Comparison of ENCODE assay signal across 14 cellular contexts in genomic region chr1:206713070-206713469, GRCh38. TPM values are rescaled to one million over a fixed set of nuclear protein-coding genes. Genes with fewer than 3 reads are reported as not detected.
DNase-seq lines count a peak whose midpoint lies in the region; ATAC-seq and TF ChIP-seq lines count a peak whose summit lies in the region.
"Had no signal": no experiment of that assay in that cellular context is flagged by ENCODE, and none has a peak within 500 bp of the region (broad histone marks: within the 10 kb centered on the region; RNA-seq: fewer than 3 reads in every experiment).

No MANE protein-coding gene starts in this region.

- no peaks in the 10 kb centered on the region for H3K27me3 Mint-ChIP-seq in activated T-cell treated with anti-CD3 and anti-CD28 coated beads, Interleukin-2, amount 50 U/mL, for 72 hours (ENCODE audit: low read depth)
- H3K27me3 Mint-ChIP-seq in T-cell = no peaks in the 10 kb centered on the region
- H3K27me3 Mint-ChIP-seq in glutamatergic neuron (ENCODE audit: unreplicated experiment) = peaks cover 3% of the 10 kb centered on the region

- H3K36me3 Mint-ChIP-seq in activated T-cell treated with anti-CD3 and anti-CD28 coated beads, Interleukin-2, amount 50 U/mL, for 72 hours (ENCODE audit: insufficient read depth in 2 of 2) = no peaks in the 10 kb centered on the region
- peaks cover 8% of the 10 kb centered on the region for H3K36me3 Mint-ChIP-seq in T-cell
- H3K36me3 Mint-ChIP-seq in glutamatergic neuron (ENCODE audit: unreplicated experiment) = no peaks in the 10 kb centered on the region

- H3K4me3 Mint-ChIP-seq in activated T-cell treated with anti-CD3 and anti-CD28 coated beads, Interleukin-2, amount 50 U/mL, for 72 hours = peak overlapping the region; percentile 21 to 37
- H3K4me3 Mint-ChIP-seq in T-cell (peak overlapping the region in 2 of 3 donors; percentile 31 to 37), glutamatergic neuron (ENCODE audit: unreplicated experiment) (no peak overlapping the region)

- CTCF ChIA-PET in T-cell (lab: Charles Lee) = interaction anchor here in 1 of 2 donors (0.7 to 1.3 kb wide), 2 partner anchors 21 to 103 kb away, joined by 3 to 4 read pairs; no protein-coding TSS in a partner anchor

- no peaks in the 10 kb centered on the region for H3K9me3 Mint-ChIP-seq in activated T-cell treated with anti-CD3 and anti-CD28 coated beads, Interleukin-2, amount 50 U/mL, for 72 hours
- H3K9me3 Mint-ChIP-seq in T-cell (no peaks in the 10 kb centered on the region), glutamatergic neuron (ENCODE audit: unreplicated experiment) (no peaks in the 10 kb centered on the region)

- DNase-seq in activated T-cell treated with anti-CD3 and anti-CD28 coated beads, Interleukin-2, amount 50 U/mL, for 72 hours = peak; percentile 38
- DNase-seq in activated T-cell treated with anti-CD3 and anti-CD28 coated beads, Interleukin-2, amount 50 U/mL, for 48 hours = no peak
- DNase-seq in T-cell (peak in 11 of 34 experiments; percentile 22 to 41 (median 34)), glutamatergic neuron (no peak), RKO (ENCODE audit: low spot score) (no peak), NCI-H82 (lab: John Stamatoyannopoulos, UW) (no peak), NCI-H2171 treated with DMSO at 0.1 percent for 48 hours (lab: John Stamatoyannopoulos, UW) (no peak)
- DNase-seq in stimulated activated naive CD8-positive, alpha-beta T cell treated with anti-CD3 and anti-CD28 coated beads, Interleukin-15, Interleukin-2, amounts not matched to agents 100 U/mL and 50 U/mL, for 24 hours = peak; percentile 24
- DNase-seq: NCI-H69; stimulated activated CD4-positive, alpha-beta T cell treated with anti-CD3 and anti-CD28 coated beads, Interleukin-4, amount 100 ng/mL, for 24 hours had no signal

- peak overlapping the region; percentile 29 for H3K27ac Mint-ChIP-seq in activated T-cell treated with anti-CD3 and anti-CD28 coated beads, Interleukin-2, amount 50 U/mL, for 72 hours
- peak overlapping the region; percentile 86 to 98 for H3K27ac Mint-ChIP-seq in T-cell
- peak overlapping the region; percentile 1 for H3K27ac Mint-ChIP-seq in glutamatergic neuron (ENCODE audit: unreplicated experiment)

- POLR2A ChIA-PET in T-cell (lab: Charles Lee) = interaction anchor here in 1 of 2 donors (0.6 kb wide), 1 partner anchor 292 kb away, joined by 4 read pairs; no protein-coding TSS in a partner anchor

- ATAC-seq in activated T-cell treated with anti-CD3 and anti-CD28 coated beads, Interleukin-2, amount 50 U/mL, for 72 hours (replicated peaks in 1 of 2) = peak; percentile 67 to 78
- peak in 3 of 4 experiments; percentile 25 to 63 (median 31) for ATAC-seq in T-cell (replicated peaks in 1 of 4)
- peak; percentile 62 for ATAC-seq in stimulated activated naive CD8-positive, alpha-beta T cell treated with anti-CD3 and anti-CD28 coated beads, Interleukin-15, Interleukin-2, amounts not matched to agents 100 U/mL and 50 U/mL, for 24 hours

- no peak for TF ChIP-seq CTCF in glutamatergic neuron (IDR thresholded peaks at IDR 0.05; ENCODE audit: partially characterized antibody, unreplicated experiment)

- H3K4me1 Mint-ChIP-seq in activated T-cell treated with anti-CD3 and anti-CD28 coated beads, Interleukin-2, amount 50 U/mL, for 72 hours (ENCODE audit: low read depth) = peaks cover 86% of the 10 kb centered on the region
- H3K4me1 Mint-ChIP-seq in T-cell (peaks cover 87 to 91% (median 89%) of the 10 kb centered on the region in 3 donors), glutamatergic neuron (ENCODE audit: low read depth, unreplicated experiment) (peaks cover 50% of the 10 kb centered on the region)

RNA-seq across cellular contexts. Expression of gene MAPKAPK2, which starts 28.4 kb away (rescaled TPM):
- total RNA-seq in activated T-cell treated with anti-CD3 and anti-CD28 coated beads, Interleukin-2, amount 50 U/mL, for 72 hours = 100 to 1,000 TPM; 101 to 102 TPM
- total RNA-seq in T-cell = 100 to 1,000 TPM in 1 of 5 donors, 10 to 100 TPM in 4; 64.3 to 117 (median 78.4) TPM
- total RNA-seq in glutamatergic neuron (ENCODE audit: unreplicated experiment) = 93.8 TPM

RNA-seq across cellular contexts. Expression of gene IL19, which starts 57.5 kb away (rescaled TPM):
- total RNA-seq in activated T-cell treated with anti-CD3 and anti-CD28 coated beads, Interleukin-2, amount 50 U/mL, for 72 hours = not detected
- total RNA-seq in T-cell (not detected), glutamatergic neuron (ENCODE audit: unreplicated experiment) (not detected)
- total RNA-seq: G401; MCF 10A; subcutaneous adipose tissue; T-helper 2 cell treated with Interferon-gamma antibody and Interleukin-4, amounts not matched to agents 100 ng/mL and 5 ng/mL, for 36 hours had no signal

RNA-seq across cellular contexts. Expression of gene IL10, which starts 59.2 kb away (rescaled TPM):
- 1 to 10 TPM in 1 of 2 donors, under 1 TPM in 1; 0.77 to 2.3 TPM for total RNA-seq in activated T-cell treated with anti-CD3 and anti-CD28 coated beads, Interleukin-2, amount 50 U/mL, for 72 hours
- total RNA-seq in T-cell (1 to 10 TPM in 1 of 5 donors, under 1 TPM in 2, not detected in 2; 0.19 to 1.1 (median 0.26) TPM), glutamatergic neuron (ENCODE audit: unreplicated experiment) (not detected)
- total RNA-seq: G401, MCF 10A had no signal

Comparison
In these comparisons a context has a peak if more than half of its experiments do, and no peak if none do; other contexts are left out.
1. DNase-seq: peak in activated T-cell treated with anti-CD3 and anti-CD28 coated beads, Interleukin-2, amount 50 U/mL, for 72 hours (2 of 2) and stimulated activated naive CD8-positive, alpha-beta T cell treated with anti-CD3 and anti-CD28 coated beads, Interleukin-15, Interleukin-2, amounts not matched to agents 100 U/mL and 50 U/mL, for 24 hours (single experiment); none in activated T-cell treated with anti-CD3 and anti-CD28 coated beads, Interleukin-2, amount 50 U/mL, for 48 hours (0 of 2), glutamatergic neuron (single experiment), RKO (single experiment), NCI-H82 (single experiment) and NCI-H2171 treated with DMSO at 0.1 percent for 48 hours (single experiment).
2. H3K27ac Mint-ChIP-seq: peak in every context shown above with its lines; median percentile 92 in T-cell; 29 in activated T-cell treated with anti-CD3 and anti-CD28 coated beads, Interleukin-2, amount 50 U/mL, for 72 hours; 1 in glutamatergic neuron.
3. Peak in every context shown above with its lines, with median percentiles within 50 percentile points of each other: ATAC-seq.